Comparison of ENCODE assay signal across 1 cellular context in genomic region chr12:122064780-122065588, GRCh38.
A peak's percentile ranks its signal among the peaks of the same experiment; 100 is the strongest.
TF ChIP-seq lines count a peak whose summit lies in the region.

No MANE protein-coding gene starts in this region.

TF ChIP-seq in K562, 482 proteins besides CTCF, POLR2A, EP300 and RAD21 (continued from another document and continues in another):
- TF ChIP-seq FOS (IDR thresholded peaks at IDR 0.05; ENCODE audit: extremely low read depth, insufficient read length): peak; percentile 18
- 0 out of 2 replicates have a peak, but pooled peaks have one; percentile 1 for TF ChIP-seq PML (IDR thresholded peaks at IDR 0.05; ENCODE audit: low read length)
- 0 out of 4 replicates have a peak, but pooled peaks of 1 of the 2 experiments have one; percentile 43 for TF ChIP-seq ZMIZ1 (IDR thresholded peaks at IDR 0.05; ENCODE audit: low read depth in 2 of 2, low read length in 2 of 2)
- no peak for TF ChIP-seq CBX1 (IDR thresholded peaks at IDR 0.05; ENCODE audit: low read depth)
- TF ChIP-seq E2F3 (CRISPR knock-in tag; IDR thresholded peaks at IDR 0.05): peak; percentile 46; the same call in 1 of the 2 replicates
- TF ChIP-seq KDM4B (IDR thresholded peaks at IDR 0.05; ENCODE audit: borderline replicate concordance in 2 of 2, low read depth in 1 of 2): no peak
- TF ChIP-seq ZKSCAN3 (CRISPR knock-in tag; IDR thresholded peaks at IDR 0.05): no peak
- TF ChIP-seq SNRNP70 (optimal IDR thresholded peaks at IDR 0.05; ENCODE audit: low read depth, low read length): no peak
- peak; percentile 5; the same call in 1 of the 2 replicates for TF ChIP-seq ATF7 (IDR thresholded peaks at IDR 0.05)
- TF ChIP-seq, protein P1, sequence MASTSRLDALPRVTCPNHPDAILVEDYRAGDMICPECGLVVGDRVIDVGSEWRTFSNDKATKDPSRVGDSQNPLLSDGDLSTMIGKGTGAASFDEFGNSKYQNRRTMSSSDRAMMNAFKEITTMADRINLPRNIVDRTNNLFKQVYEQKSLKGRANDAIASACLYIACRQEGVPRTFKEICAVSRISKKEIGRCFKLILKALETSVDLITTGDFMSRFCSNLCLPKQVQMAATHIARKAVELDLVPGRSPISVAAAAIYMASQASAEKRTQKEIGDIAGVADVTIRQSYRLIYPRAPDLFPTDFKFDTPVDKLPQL (IDR thresholded peaks at IDR 0.05; ENCODE audit: extremely low read depth, insufficient read length): no peak
- no peak for TF ChIP-seq DNMT1 (IDR thresholded peaks at IDR 0.05)
- no peak; the same call in 1 of the 2 replicates for TF ChIP-seq FOXP1 (CRISPR knock-in tag; IDR thresholded peaks at IDR 0.05)
- no peak for TF ChIP-seq BRF1 (IDR thresholded peaks at IDR 0.05; ENCODE audit: borderline replicate concordance, extremely low read depth, insufficient read length)
- TF ChIP-seq, protein P2, sequence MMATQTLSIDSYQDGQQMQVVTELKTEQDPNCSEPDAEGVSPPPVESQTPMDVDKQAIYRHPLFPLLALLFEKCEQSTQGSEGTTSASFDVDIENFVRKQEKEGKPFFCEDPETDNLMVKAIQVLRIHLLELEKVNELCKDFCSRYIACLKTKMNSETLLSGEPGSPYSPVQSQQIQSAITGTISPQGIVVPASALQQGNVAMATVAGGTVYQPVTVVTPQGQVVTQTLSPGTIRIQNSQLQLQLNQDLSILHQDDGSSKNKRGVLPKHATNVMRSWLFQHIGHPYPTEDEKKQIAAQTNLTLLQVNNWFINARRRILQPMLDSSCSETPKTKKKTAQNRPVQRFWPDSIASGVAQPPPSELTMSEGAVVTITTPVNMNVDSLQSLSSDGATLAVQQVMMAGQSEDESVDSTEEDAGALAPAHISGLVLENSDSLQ (IDR thresholded peaks at IDR 0.05): peak; percentile 99
- TF ChIP-seq ZNF239 (CRISPR knock-in tag; IDR thresholded peaks at IDR 0.05): no peak
- TF ChIP-seq MYC (IDR thresholded peaks at IDR 0.05; ENCODE audit: low read depth, low read length): peak; percentile 67; the same call in 1 of the 2 replicates
- TF ChIP-seq MYC (CRISPR knock-in tag; IDR thresholded peaks at IDR 0.05; ENCODE audit: borderline replicate concordance, low read depth): no peak
- TF ChIP-seq CREM (IDR thresholded peaks at IDR 0.05; ENCODE audit: low read depth): peak; percentile 56; the same call in 1 of the 2 replicates
- TF ChIP-seq ZKSCAN8 (CRISPR knock-in tag; IDR thresholded peaks at IDR 0.05): no peak
- TF ChIP-seq KAT7 (CRISPR knock-in tag; IDR thresholded peaks at IDR 0.05; ENCODE audit: borderline replicate concordance): no peak; the same call in 1 of the 2 replicates
- TF ChIP-seq PHF8 (IDR thresholded peaks at IDR 0.05; ENCODE audit: borderline replicate concordance, low read length): peak; percentile 50; the same call in 1 of the 2 replicates
- peak; percentile 14; the same call in 1 of the 2 replicates for TF ChIP-seq NCOA1 (IDR thresholded peaks at IDR 0.05; ENCODE audit: low read depth)
- no peak; the same call in 1 of the 2 replicates for TF ChIP-seq HNRNPUL1 (IDR thresholded peaks at IDR 0.05; ENCODE audit: low read length)
- peak; percentile 4; the same call in 1 of the 2 replicates for TF ChIP-seq NCOR1 (IDR thresholded peaks at IDR 0.05)
- peak; percentile 16; the same call in 1 of the 2 replicates for TF ChIP-seq MBD2 (IDR thresholded peaks at IDR 0.05; ENCODE audit: borderline replicate concordance, low read depth)
- peak; percentile 77 for TF ChIP-seq CTBP1 (IDR thresholded peaks at IDR 0.05; ENCODE audit: borderline replicate concordance)
- peak; percentile 35; the same call in 1 of the 2 replicates for TF ChIP-seq MAFK (IDR thresholded peaks at IDR 0.05; ENCODE audit: low read length)
- TF ChIP-seq MEF2A (IDR thresholded peaks at IDR 0.05; ENCODE audit: control insufficient read depth, low read depth, low read length): 0 out of 2 replicates have a peak, but pooled peaks have one; percentile 5
- TF ChIP-seq, protein P3, sequence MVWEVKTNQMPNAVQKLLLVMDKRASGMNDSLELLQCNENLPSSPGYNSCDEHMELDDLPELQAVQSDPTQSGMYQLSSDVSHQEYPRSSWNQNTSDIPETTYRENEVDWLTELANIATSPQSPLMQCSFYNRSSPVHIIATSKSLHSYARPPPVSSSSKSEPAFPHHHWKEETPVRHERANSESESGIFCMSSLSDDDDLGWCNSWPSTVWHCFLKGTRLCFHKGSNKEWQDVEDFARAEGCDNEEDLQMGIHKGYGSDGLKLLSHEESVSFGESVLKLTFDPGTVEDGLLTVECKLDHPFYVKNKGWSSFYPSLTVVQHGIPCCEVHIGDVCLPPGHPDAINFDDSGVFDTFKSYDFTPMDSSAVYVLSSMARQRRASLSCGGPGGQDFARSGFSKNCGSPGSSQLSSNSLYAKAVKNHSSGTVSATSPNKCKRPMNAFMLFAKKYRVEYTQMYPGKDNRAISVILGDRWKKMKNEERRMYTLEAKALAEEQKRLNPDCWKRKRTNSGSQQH (CRISPR knock-in tag; IDR thresholded peaks at IDR 0.05): no peak
- peak; percentile 15 for TF ChIP-seq NEUROD1 (IDR thresholded peaks at IDR 0.05; ENCODE audit: borderline replicate concordance, low read depth, low read length, partially characterized antibody)
- TF ChIP-seq GTF2E2 (tag; IDR thresholded peaks at IDR 0.05): 0 out of 2 replicates have a peak, but pooled peaks have one; percentile 19
- no peak for TF ChIP-seq RBM15 (IDR thresholded peaks at IDR 0.05; ENCODE audit: insufficient read depth, low read length)
- TF ChIP-seq LCOR (CRISPR knock-in tag; IDR thresholded peaks at IDR 0.05): peak; percentile 47; the same call in 1 of the 2 replicates
- TF ChIP-seq FOXK2 (conservative IDR thresholded peaks at IDR 0.05 in 1 of 2, IDR thresholded peaks at IDR 0.05 in 1 of 2; ENCODE audit: low read depth in 2 of 2): peak in 1 of 2 experiments; percentile 14; a peak in 1 of 4 replicates
- no peak for TF ChIP-seq GTF2F1 (IDR thresholded peaks at IDR 0.05; ENCODE audit: low read depth, low read length)
- TF ChIP-seq BHLHE40 (IDR thresholded peaks at IDR 0.05; ENCODE audit: low read length): peak; percentile 74
- peak; percentile 37 for TF ChIP-seq CXXC5 (CRISPR knock-in tag; IDR thresholded peaks at IDR 0.05)
- peak; percentile 80 for TF ChIP-seq JUND (IDR thresholded peaks at IDR 0.05; ENCODE audit: borderline replicate concordance, low read depth, low read length)
- peak; percentile 10; the same call in 1 of the 3 replicates for TF ChIP-seq JUND (tag; IDR thresholded peaks at IDR 0.05; ENCODE audit: borderline replicate concordance, low read depth, low read length)
- TF ChIP-seq, protein P4, sequence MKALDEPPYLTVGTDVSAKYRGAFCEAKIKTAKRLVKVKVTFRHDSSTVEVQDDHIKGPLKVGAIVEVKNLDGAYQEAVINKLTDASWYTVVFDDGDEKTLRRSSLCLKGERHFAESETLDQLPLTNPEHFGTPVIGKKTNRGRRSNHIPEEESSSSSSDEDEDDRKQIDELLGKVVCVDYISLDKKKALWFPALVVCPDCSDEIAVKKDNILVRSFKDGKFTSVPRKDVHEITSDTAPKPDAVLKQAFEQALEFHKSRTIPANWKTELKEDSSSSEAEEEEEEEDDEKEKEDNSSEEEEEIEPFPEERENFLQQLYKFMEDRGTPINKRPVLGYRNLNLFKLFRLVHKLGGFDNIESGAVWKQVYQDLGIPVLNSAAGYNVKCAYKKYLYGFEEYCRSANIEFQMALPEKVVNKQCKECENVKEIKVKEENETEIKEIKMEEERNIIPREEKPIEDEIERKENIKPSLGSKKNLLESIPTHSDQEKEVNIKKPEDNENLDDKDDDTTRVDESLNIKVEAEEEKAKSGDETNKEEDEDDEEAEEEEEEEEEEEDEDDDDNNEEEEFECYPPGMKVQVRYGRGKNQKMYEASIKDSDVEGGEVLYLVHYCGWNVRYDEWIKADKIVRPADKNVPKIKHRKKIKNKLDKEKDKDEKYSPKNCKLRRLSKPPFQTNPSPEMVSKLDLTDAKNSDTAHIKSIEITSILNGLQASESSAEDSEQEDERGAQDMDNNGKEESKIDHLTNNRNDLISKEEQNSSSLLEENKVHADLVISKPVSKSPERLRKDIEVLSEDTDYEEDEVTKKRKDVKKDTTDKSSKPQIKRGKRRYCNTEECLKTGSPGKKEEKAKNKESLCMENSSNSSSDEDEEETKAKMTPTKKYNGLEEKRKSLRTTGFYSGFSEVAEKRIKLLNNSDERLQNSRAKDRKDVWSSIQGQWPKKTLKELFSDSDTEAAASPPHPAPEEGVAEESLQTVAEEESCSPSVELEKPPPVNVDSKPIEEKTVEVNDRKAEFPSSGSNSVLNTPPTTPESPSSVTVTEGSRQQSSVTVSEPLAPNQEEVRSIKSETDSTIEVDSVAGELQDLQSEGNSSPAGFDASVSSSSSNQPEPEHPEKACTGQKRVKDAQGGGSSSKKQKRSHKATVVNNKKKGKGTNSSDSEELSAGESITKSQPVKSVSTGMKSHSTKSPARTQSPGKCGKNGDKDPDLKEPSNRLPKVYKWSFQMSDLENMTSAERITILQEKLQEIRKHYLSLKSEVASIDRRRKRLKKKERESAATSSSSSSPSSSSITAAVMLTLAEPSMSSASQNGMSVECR (CRISPR knock-in tag; IDR thresholded peaks at IDR 0.05): no peak
- peak; percentile 81 for TF ChIP-seq ZBTB7A (IDR thresholded peaks at IDR 0.05; ENCODE audit: borderline replicate concordance, control insufficient read depth, low read depth, low read length)
- peak; percentile 50 for TF ChIP-seq TBP (optimal IDR thresholded peaks at IDR 0.05; ENCODE audit: low read depth, low read length)
- TF ChIP-seq ZFP1 (CRISPR knock-in tag; IDR thresholded peaks at IDR 0.05): no peak
- TF ChIP-seq, protein P5, sequence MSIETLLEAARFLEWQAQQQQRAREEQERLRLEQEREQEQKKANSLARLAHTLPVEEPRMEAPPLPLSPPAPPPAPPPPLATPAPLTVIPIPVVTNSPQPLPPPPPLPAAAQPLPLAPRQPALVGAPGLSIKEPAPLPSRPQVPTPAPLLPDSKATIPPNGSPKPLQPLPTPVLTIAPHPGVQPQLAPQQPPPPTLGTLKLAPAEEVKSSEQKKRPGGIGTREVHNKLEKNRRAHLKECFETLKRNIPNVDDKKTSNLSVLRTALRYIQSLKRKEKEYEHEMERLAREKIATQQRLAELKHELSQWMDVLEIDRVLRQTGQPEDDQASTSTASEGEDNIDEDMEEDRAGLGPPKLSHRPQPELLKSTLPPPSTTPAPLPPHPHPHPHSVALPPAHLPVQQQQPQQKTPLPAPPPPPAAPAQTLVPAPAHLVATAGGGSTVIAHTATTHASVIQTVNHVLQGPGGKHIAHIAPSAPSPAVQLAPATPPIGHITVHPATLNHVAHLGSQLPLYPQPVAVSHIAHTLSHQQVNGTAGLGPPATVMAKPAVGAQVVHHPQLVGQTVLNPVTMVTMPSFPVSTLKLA (conservative IDR thresholded peaks at IDR 0.05): peak in 1 of 2 experiments; percentile 18; a peak in 1 of 4 replicates
- no peak for TF ChIP-seq PRMT5 (CRISPR knock-in tag; IDR thresholded peaks at IDR 0.05)
- TF ChIP-seq BRF2 (IDR thresholded peaks at IDR 0.05; ENCODE audit: borderline replicate concordance, insufficient read depth, insufficient read length): no peak
- TF ChIP-seq ZNF12 (CRISPR knock-in tag; IDR thresholded peaks at IDR 0.05): no peak; the same call in 1 of the 2 replicates
- no peak for TF ChIP-seq NCOA2 (IDR thresholded peaks at IDR 0.05; ENCODE audit: partially characterized antibody in 2 of 2)
- TF ChIP-seq ZFP30 (CRISPR knock-in tag; IDR thresholded peaks at IDR 0.05; ENCODE audit: borderline replicate concordance): no peak
- TF ChIP-seq TEAD1 (CRISPR knock-in tag; IDR thresholded peaks at IDR 0.05): peak in 1 of 2 experiments; percentile 42; a peak in 1 of 4 replicates
- no peak for TF ChIP-seq U2AF2 (optimal IDR thresholded peaks at IDR 0.05; ENCODE audit: low read depth, low read length)
- TF ChIP-seq HDAC1 (IDR thresholded peaks at IDR 0.05): peak in 1 of 2 experiments; percentile 50; a peak in 2 of 4 replicates
- peak; percentile 71 for TF ChIP-seq SUPT5H (IDR thresholded peaks at IDR 0.05)
